ENCODE assay signal across 28 cellular contexts in genomic region chr2:110783474-110783873, GRCh38. TPM values are rescaled to one million over a fixed set of nuclear protein-coding genes. Genes with fewer than 3 reads are reported as not detected.
"Had no signal": no experiment of that assay in that cellular context is flagged by ENCODE, and none has a peak within 500 bp of the region (broad histone marks: within the 10 kb centered on the region; RNA-seq: fewer than 3 reads in every experiment).

No MANE protein-coding gene starts in this region.

- H3K27me3 ChIP-seq: ascending aorta, cardiac muscle cell, colonic mucosa, gastrocnemius medialis had no signal

- DNase-seq: activated B cell treated with CpG ODN at 0.5 μM for 24 hours; activated CD4-positive, alpha-beta memory T cell treated with anti-CD3 and anti-CD28 coated beads for 36 hours; activated CD4-positive, alpha-beta T cell treated with anti-CD3 and anti-CD28 coated beads for 48 hours; activated CD8-positive, alpha-beta memory T cell treated with anti-CD3 and anti-CD28 coated beads, Interleukin-2, amount 10 ng/mL, durations not matched to agents 7 days and 5 days; activated CD8-positive, alpha-beta memory T cell treated with anti-CD3 and anti-CD28 coated beads, Interleukin-2, amount 50 U/mL, for 4 hours; activated CD8-positive, alpha-beta T cell treated with anti-CD3 and anti-CD28 coated beads, Interleukin-2, amount 10 ng/mL, durations not matched to agents 7 days and 5 days; activated effector memory CD4-positive, alpha-beta T cell treated with anti-CD3 and anti-CD28 coated beads, Interleukin-2, amount 50 U/mL, for 16 hours; activated naive CD4-positive, alpha-beta T cell treated with anti-CD3 and anti-CD28 coated beads for 36 hours; activated naive CD8-positive, alpha-beta T cell treated with anti-CD3 and anti-CD28 coated beads, Interleukin-2, amount 10 ng/mL, durations not matched to agents 7 days and 5 days; activated T-cell treated with anti-CD3 and anti-CD28 coated beads, Interleukin-2, amount 50 U/mL, for 1 hour; activated T-cell treated with anti-CD3 and anti-CD28 coated beads, Interleukin-2, amount 50 U/mL, for 48 hours; central memory CD4-positive, alpha-beta T cell; cerebellar nuclear complex; colonic mucosa; effector CD8-positive, alpha-beta T cell; endodermal cell; foreskin keratinocyte; gastrocnemius medialis; glutamatergic neuron; heart right ventricle; T-helper 2 cell had no signal

- H3K27ac ChIP-seq: ascending aorta, breast epithelium, cardiac muscle cell, colonic mucosa, foreskin keratinocyte, gastrocnemius medialis, heart right ventricle, hepatocyte had no signal

- H3K36me3 ChIP-seq: ascending aorta, breast epithelium, cardiac muscle cell, colonic mucosa, gastrocnemius medialis, heart right ventricle had no signal

- H3K4me1 ChIP-seq: ascending aorta, breast epithelium, colonic mucosa, foreskin keratinocyte, heart right ventricle had no signal

- ATAC-seq: activated CD4-positive, CD25-positive, alpha-beta regulatory T cell treated with anti-CD3 and anti-CD28 coated beads, Interleukin-2, amount 50 U/mL, for 24 hours; activated CD8-positive, alpha-beta memory T cell treated with anti-CD3 and anti-CD28 coated beads, Interleukin-2, amount 10 ng/mL, durations not matched to agents 7 days and 5 days; activated CD8-positive, alpha-beta T cell treated with anti-CD3 and anti-CD28 coated beads, Interleukin-2, amount 10 ng/mL, durations not matched to agents 7 days and 5 days; esophagus mucosa; foreskin keratinocyte; gastrocnemius medialis; heart right ventricle had no signal

- H3K4me3 ChIP-seq: ascending aorta, breast epithelium, cardiac muscle cell, colonic mucosa, gastrocnemius medialis, heart right ventricle, hepatocyte had no signal

- H3K9me3 ChIP-seq: ascending aorta, breast epithelium, colonic mucosa, gastrocnemius medialis had no signal

RNA-seq across cellular contexts. Expression of gene ACOXL, which starts 51.1 kb away (rescaled TPM):
- total RNA-seq: activated CD8-positive, alpha-beta T cell treated with anti-CD3 and anti-CD28 coated beads, Interleukin-2, amount 10 ng/mL, durations not matched to agents 7 days and 5 days; activated naive CD4-positive, alpha-beta T cell treated with anti-CD3 and anti-CD28 coated beads for 36 hours; activated naive CD8-positive, alpha-beta T cell treated with anti-CD3 and anti-CD28 coated beads, Interleukin-2, amount 10 ng/mL, durations not matched to agents 7 days and 5 days; ascending aorta; breast epithelium; dermis microvascular lymphatic vessel endothelial cell; esophagus mucosa; gastrocnemius medialis; heart right ventricle had no signal
- polyA plus RNA-seq: heart right ventricle had no signal
